ENCODE assay signal across 9 cellular contexts in genomic region chr6:73310503-73310845, GRCh38. TPM values are rescaled to one million over a fixed set of nuclear protein-coding genes. Genes with fewer than 3 reads are reported as not detected.
DNase-seq lines count a peak whose midpoint lies in the region; ATAC-seq and TF ChIP-seq lines count a peak whose summit lies in the region.
"Not testable (repeated sequence)": the region's sequence is repeated elsewhere in the genome, so short reads cannot be mapped to it uniquely, and the experiment has no call there.
"Had no signal": no experiment of that assay in that cellular context is flagged by ENCODE, and none has a peak within 500 bp of the region (broad histone marks: within the 10 kb centered on the region; RNA-seq: fewer than 3 reads in every experiment).

No MANE protein-coding gene starts in this region.

- intact Hi-C loops in activated CD8-positive, alpha-beta T cell treated with anti-CD3 and anti-CD28 coated beads for 36 hours (cut with micrococcal nuclease); aorta (cut with DNase I): not testable (repeated sequence)

- H3K9me3 Mint-ChIP-seq in activated CD8-positive, alpha-beta T cell treated with anti-CD3 and anti-CD28 coated beads for 36 hours, result not testable (repeated sequence)

- ATAC-seq in activated CD8-positive, alpha-beta T cell treated with anti-CD3 and anti-CD28 coated beads for 36 hours; gastroesophageal sphincter; aorta (ENCODE audit: low FRiP score): not testable (repeated sequence)

- not testable (repeated sequence) for H3K9me3 ChIP-seq in MM.1S (replicated peaks; ENCODE audit: insufficient read depth, low read length); gastroesophageal sphincter; mucosa of rectum (ENCODE audit: control insufficient read depth in 2 of 2, low read length in 2 of 2); aorta (ENCODE audit: control insufficient read depth, low read length)

- not testable (repeated sequence) for DNase-seq in GM12864 (ENCODE audit: low read depth); MM.1S; activated CD8-positive, alpha-beta T cell treated with anti-CD3 and anti-CD28 coated beads for 36 hours; cardiac fibroblast (ENCODE audit: low read depth in 2 of 2); skeletal muscle cell (ENCODE audit: low read depth); aorta

- not testable (repeated sequence) for TF ChIP-seq EP300 in gastroesophageal sphincter (IDR thresholded peaks at IDR 0.05)

- not testable (repeated sequence) for H4K20me1 ChIP-seq in MM.1S (ENCODE audit: insufficient read depth, low read length)

- 0 to 2% methylated on average over 4 of the region's 4 CpGs for WGBS in gastroesophageal sphincter (ENCODE audit: low coverage in 1 of 2), 2 donors
- WGBS in aorta, 2 donors, result 1 to 4% methylated on average over 4 of the region's 4 CpGs

- not testable (repeated sequence) for H3K36me3 Mint-ChIP-seq in activated CD8-positive, alpha-beta T cell treated with anti-CD3 and anti-CD28 coated beads for 36 hours (ENCODE audit: low read depth)

- H3K4me2 ChIP-seq in MM.1S (ENCODE audit: low read depth, low read length), result peak overlapping the region; percentile 83

- CTCF ChIA-PET in activated CD8-positive, alpha-beta T cell treated with anti-CD3 and anti-CD28 coated beads for 36 hours (lab: Charles Lee), result interaction anchor here (0.6 kb wide), 1 partner anchor 78 kb away, joined by 3 read pairs; no protein-coding TSS in a partner anchor

- not testable (repeated sequence) for H3K27ac Mint-ChIP-seq in activated CD8-positive, alpha-beta T cell treated with anti-CD3 and anti-CD28 coated beads for 36 hours

- peak overlapping the region; percentile 32; the same call in 1 of the 2 replicates for H3K27ac ChIP-seq in MM.1S (ENCODE audit: low read length)
- peak overlapping the region in 3 of 4 donors; percentile 68 to 78 (median 74) for H3K27ac ChIP-seq in gastroesophageal sphincter
- not testable (repeated sequence) for H3K27ac ChIP-seq in mucosa of rectum (ENCODE audit: low read depth in 2 of 2, low read length in 2 of 2); aorta (ENCODE audit: low read depth in 1 of 2, low read length in 2 of 2)

- not testable (repeated sequence) for H3F3A ChIP-seq in MM.1S (ENCODE audit: insufficient read depth, low read length)

- peak overlapping the region; percentile 85 for H3K4me3 Mint-ChIP-seq in activated CD8-positive, alpha-beta T cell treated with anti-CD3 and anti-CD28 coated beads for 36 hours

- peaks cover 19% of the 10 kb centered on the region for H3K4me1 Mint-ChIP-seq in activated CD8-positive, alpha-beta T cell treated with anti-CD3 and anti-CD28 coated beads for 36 hours (ENCODE audit: low read depth)

- H3K4me1 ChIP-seq in MM.1S (ENCODE audit: low read length); mucosa of rectum (ENCODE audit: control insufficient read depth in 2 of 2, insufficient read depth in 2 of 2, low read length in 2 of 2); aorta (ENCODE audit: control insufficient read depth in 1 of 2, insufficient read depth in 2 of 2, low read length in 2 of 2): not testable (repeated sequence)
- peaks cover 0 to 25% (median 3%) of the 10 kb centered on the region in 3 donors for H3K4me1 ChIP-seq in gastroesophageal sphincter

- not testable (repeated sequence) for H3K36me3 ChIP-seq in MM.1S (replicated peaks; ENCODE audit: insufficient read depth, low read length); gastroesophageal sphincter; mucosa of rectum (ENCODE audit: control insufficient read depth in 2 of 2, insufficient read depth in 2 of 2, low read length in 2 of 2); aorta (ENCODE audit: control insufficient read depth in 1 of 2, insufficient read depth in 2 of 2, low read length in 1 of 2)

- H3K27me3 ChIP-seq in MM.1S (replicated peaks; ENCODE audit: insufficient read depth, low read length); mucosa of rectum (ENCODE audit: control insufficient read depth in 2 of 2, insufficient read depth in 2 of 2, low read length in 2 of 2); aorta (ENCODE audit: control insufficient read depth in 1 of 2, insufficient read depth in 2 of 2, low read length in 1 of 2): not testable (repeated sequence)
- H3K27me3 ChIP-seq in gastroesophageal sphincter, result peaks cover 13% of the 10 kb centered on the region

- POLR2A ChIA-PET in activated CD8-positive, alpha-beta T cell treated with anti-CD3 and anti-CD28 coated beads for 36 hours (lab: Charles Lee), result not testable (repeated sequence)

- H3K79me2 ChIP-seq in MM.1S (ENCODE audit: low read length), result peaks cover 22% of the 10 kb centered on the region

- peak overlapping the region; percentile 75 for H3K4me3 ChIP-seq in GM12864 (ENCODE audit: low read depth, low read length)
- H3K4me3 ChIP-seq in MM.1S (ENCODE audit: low read length), result peak overlapping the region; percentile 66
- peak overlapping the region; percentile 71 to 73 for H3K4me3 ChIP-seq in cardiac fibroblast (replicated peaks in 1 of 2; ENCODE audit: low read depth in 2 of 2, low read length in 2 of 2)
- H3K4me3 ChIP-seq in gastroesophageal sphincter, result peak overlapping the region; percentile 38 to 71
- peak overlapping the region; percentile 71 to 92 for H3K4me3 ChIP-seq in mucosa of rectum (ENCODE audit: low read length in 2 of 2)
- H3K4me3 ChIP-seq in skeletal muscle cell (ENCODE audit: low read depth, low read length), result peak overlapping the region; percentile 73
- peak overlapping the region; percentile 55 to 72 for H3K4me3 ChIP-seq in aorta (ENCODE audit: low read length in 2 of 2)

- not testable (repeated sequence) for TF ChIP-seq POLR2A in gastroesophageal sphincter (IDR thresholded peaks at IDR 0.05)

- H2AFZ ChIP-seq in MM.1S (ENCODE audit: low read length), result peak overlapping the region; percentile 76

- not testable (repeated sequence) for TF ChIP-seq CTCF in GM12864 (IDR thresholded peaks at IDR 0.05; ENCODE audit: low read depth, low read length, missing control alignments); MM.1S (IDR thresholded peaks at IDR 0.05; ENCODE audit: low read length); activated CD8-positive, alpha-beta T cell treated with anti-CD3 and anti-CD28 coated beads for 36 hours (IDR thresholded peaks at IDR 0.05); cardiac fibroblast (IDR thresholded peaks at IDR 0.05; ENCODE audit: low read depth, low read length); gastroesophageal sphincter (IDR thresholded peaks at IDR 0.05)

- peak overlapping the region; percentile 67; the same call in 1 of the 2 replicates for H3K9ac ChIP-seq in MM.1S (ENCODE audit: low read length)
- peak overlapping the region in 1 of 2 donors; percentile 76 for H3K9ac ChIP-seq in mucosa of rectum (ENCODE audit: low read depth in 1 of 2, low read length in 2 of 2)

- not testable (repeated sequence) for H3K9me2 ChIP-seq in MM.1S (replicated peaks; ENCODE audit: insufficient read depth, low read length)

- H3K27me3 Mint-ChIP-seq in activated CD8-positive, alpha-beta T cell treated with anti-CD3 and anti-CD28 coated beads for 36 hours, result peaks cover 40% of the 10 kb centered on the region

RNA-seq across cellular contexts. Expression of gene DPPA5, which starts 43.6 kb away (rescaled TPM):
- total RNA-seq in activated CD8-positive, alpha-beta T cell treated with anti-CD3 and anti-CD28 coated beads for 36 hours, result not detected
- total RNA-seq in gastroesophageal sphincter (not detected), aorta (not detected)
- under 1 TPM in 1 of 2 donors, not detected in 1; 0.38 TPM for polyA plus RNA-seq in aorta
- total RNA-seq: kidney had no signal

RNA-seq across cellular contexts. Expression of gene KHDC1, which starts 47.5 kb away (rescaled TPM):
- 1 to 10 TPM; 3.5 TPM for total RNA-seq in activated CD8-positive, alpha-beta T cell treated with anti-CD3 and anti-CD28 coated beads for 36 hours
- total RNA-seq in gastroesophageal sphincter, result 1 to 10 TPM in 3 of 4 donors, under 1 TPM in 1; 0.93 to 1.9 (median 1.4) TPM
- 1 to 10 TPM; 1.8 to 2.8 TPM for total RNA-seq in aorta
- 1 to 10 TPM; 3.6 to 4.0 TPM for polyA plus RNA-seq in aorta

RNA-seq across cellular contexts. Expression of gene KHDC3L, which starts 52.0 kb away (rescaled TPM):
- total RNA-seq in activated CD8-positive, alpha-beta T cell treated with anti-CD3 and anti-CD28 coated beads for 36 hours, result not detected
- total RNA-seq in gastroesophageal sphincter (not detected), aorta (not detected)
- polyA plus RNA-seq in aorta, result not detected
- total RNA-seq: kidney had no signal

RNA-seq across cellular contexts. Expression of gene OOEP, which starts 59.2 kb away (rescaled TPM):
- total RNA-seq in activated CD8-positive, alpha-beta T cell treated with anti-CD3 and anti-CD28 coated beads for 36 hours, result not detected
- not detected for total RNA-seq in gastroesophageal sphincter
- total RNA-seq in aorta, result under 1 TPM in 1 of 2 donors, not detected in 1; 0.39 TPM
- 1 to 10 TPM in 1 of 2 donors, under 1 TPM in 1; 0.84 to 1.1 TPM for polyA plus RNA-seq in aorta
